11 cellular contexts compared by ENCODE assay signal in genomic region chr18:77478619-77479018, GRCh38.
DNase-seq lines count a peak whose midpoint lies in the region; ATAC-seq and TF ChIP-seq lines count a peak whose summit lies in the region.
"Had no signal": no experiment of that assay in that cellular context is flagged by ENCODE, and none has a peak within 500 bp of the region (broad histone marks: within the 10 kb centered on the region; RNA-seq: fewer than 3 reads in every experiment).

No MANE protein-coding gene starts in this region.

- no peaks in the 10 kb centered on the region for H3K27me3 ChIP-seq in BLaER1 treated with 17β-estradiol and CSF1 and Interleukin-3, amounts not matched to agents 10 nM and 100 nM
- H3K27me3 ChIP-seq in adrenal gland (no peaks in the 10 kb centered on the region), lung (ENCODE audit: control insufficient read depth, insufficient read depth) (no peaks in the 10 kb centered on the region)

- H3K4me2 ChIP-seq in BLaER1 treated with 17β-estradiol and CSF1 and Interleukin-3, amounts not matched to agents 10 nM and 100 nM = peak overlapping the region in 6 of 11 experiments; percentile 22 to 68 (median 48); a peak in 12 of 22 replicates

- H4K20me1 ChIP-seq in BLaER1 treated with 17β-estradiol and CSF1 and Interleukin-3, amounts not matched to agents 10 nM and 100 nM = no peaks in the 10 kb centered on the region

- H3K9me3 ChIP-seq in BLaER1 treated with 17β-estradiol and CSF1 and Interleukin-3, amounts not matched to agents 10 nM and 100 nM (replicated peaks in 1 of 11) = no peaks in the 10 kb centered on the region
- no peaks in the 10 kb centered on the region for H3K9me3 ChIP-seq in adrenal gland (replicated peaks in 1 of 3)
- peaks cover 0 to 3% of the 10 kb centered on the region in 2 donors for H3K9me3 ChIP-seq in lung (ENCODE audit: control insufficient read depth in 2 of 2, insufficient read depth in 1 of 2, low read length in 1 of 2)

- H3K4me3 ChIP-seq in BLaER1 treated with 17β-estradiol and CSF1 and Interleukin-3, amounts not matched to agents 10 nM and 100 nM = peak overlapping the region in 1 of 10 experiments; percentile 17; a peak in 1 of 20 replicates
- no peak overlapping the region for H3K4me3 ChIP-seq in adrenal gland
- H3K4me3 ChIP-seq in lung = no peak overlapping the region

- intact Hi-C loops in adrenal gland (cut with DNase I) = no loop called here

- DNase-seq in M059J (ENCODE audit: low read depth) = peak; percentile 9
- peak; percentile 29 to 78 (median 41) for DNase-seq in adrenal gland
- no peak for DNase-seq in lung (ENCODE audit: low spot score)
- no peak for DNase-seq in NCI-H446 (lab: John Stamatoyannopoulos, UW)
- no peak for DNase-seq in stimulated activated CD4-positive, alpha-beta T cell treated with anti-CD3 and anti-CD28 coated beads, Interleukin-4, amount 100 ng/mL, for 1 hour
- DNase-seq: CD4-positive, alpha-beta memory T cell; NCI-H1105 had no signal

- peaks cover 0 to 32% (median 7%) of the 10 kb centered on the region in 10 experiments; a peak in 10 of 20 replicates for H3K4me1 ChIP-seq in BLaER1 treated with 17β-estradiol and CSF1 and Interleukin-3, amounts not matched to agents 10 nM and 100 nM
- H3K4me1 ChIP-seq in adrenal gland (replicated peaks in 1 of 2) (peaks cover 0 to 12% of the 10 kb centered on the region in 2 donors), lung (ENCODE audit: control insufficient read depth in 2 of 2, insufficient read depth in 2 of 2, low read length in 2 of 2) (peaks cover 0 to 1% of the 10 kb centered on the region in 2 donors)

- WGBS in adrenal gland, 4 donors = 17 to 33% (median 31%) methylated on average over 6 of the region's 6 CpGs
- 40 to 44% methylated on average over 6 of the region's 6 CpGs for WGBS in lung, 2 donors

- TF ChIP-seq CTCF in adrenal gland (IDR thresholded peaks at IDR 0.05) = peak in 5 of 6 experiments; percentile 18 to 42 (median 25)
- TF ChIP-seq CTCF in lung (IDR thresholded peaks at IDR 0.05; ENCODE audit: control extremely low read depth, extremely low read depth) = no peak

- H3K9ac ChIP-seq in BLaER1 treated with 17β-estradiol and CSF1 and Interleukin-3, amounts not matched to agents 10 nM and 100 nM = peak overlapping the region in 2 of 11 experiments; percentile 58 to 60; a peak in 4 of 22 replicates

- ATAC-seq in lung (ENCODE audit: insufficient read depth, low FRiP score) = peak; percentile 75
- no peak for ATAC-seq in GM19455 (IDR thresholded peaks at IDR 0.05; ENCODE audit: unreplicated experiment)
- no peak for ATAC-seq in GM21737 (IDR thresholded peaks at IDR 0.05; ENCODE audit: unreplicated experiment)
- ATAC-seq: activated naive CD4-positive, alpha-beta T cell treated with anti-CD3 and anti-CD28 coated beads, Interleukin-2, amount 50 U/mL, for 72 hours had no signal

- H3K27ac ChIP-seq in BLaER1 treated with 17β-estradiol and CSF1 and Interleukin-3, amounts not matched to agents 10 nM and 100 nM = peak overlapping the region in 4 of 11 experiments; percentile 10 to 78 (median 54); a peak in 6 of 22 replicates
- H3K27ac ChIP-seq in adrenal gland = peak overlapping the region in 3 of 5 donors; percentile 32 to 68 (median 67)
- peak overlapping the region in 1 of 2 donors; percentile 54 for H3K27ac ChIP-seq in lung (ENCODE audit: low read depth in 1 of 2, low read length in 1 of 2)

- TF ChIP-seq POLR2A in adrenal gland (IDR thresholded peaks at IDR 0.05) = no peak

- no peaks in the 10 kb centered on the region for H3K36me3 ChIP-seq in BLaER1 treated with 17β-estradiol and CSF1 and Interleukin-3, amounts not matched to agents 10 nM and 100 nM
- no peaks in the 10 kb centered on the region for H3K36me3 ChIP-seq in adrenal gland (replicated peaks in 1 of 2)
- no peaks in the 10 kb centered on the region for H3K36me3 ChIP-seq in lung (ENCODE audit: control insufficient read depth in 2 of 2, insufficient read depth in 2 of 2, low read length in 2 of 2)

Comparison
In these comparisons a context has a peak if more than half of its experiments do, and no peak if none do; other contexts are left out.
1. DNase-seq: peak in M059J (single experiment) and adrenal gland (7 of 7); none in lung (single experiment), NCI-H446 (0 of 2) and stimulated activated CD4-positive, alpha-beta T cell treated with anti-CD3 and anti-CD28 coated beads, Interleukin-4, amount 100 ng/mL, for 1 hour (single experiment).